In the genomic region with DNA sequence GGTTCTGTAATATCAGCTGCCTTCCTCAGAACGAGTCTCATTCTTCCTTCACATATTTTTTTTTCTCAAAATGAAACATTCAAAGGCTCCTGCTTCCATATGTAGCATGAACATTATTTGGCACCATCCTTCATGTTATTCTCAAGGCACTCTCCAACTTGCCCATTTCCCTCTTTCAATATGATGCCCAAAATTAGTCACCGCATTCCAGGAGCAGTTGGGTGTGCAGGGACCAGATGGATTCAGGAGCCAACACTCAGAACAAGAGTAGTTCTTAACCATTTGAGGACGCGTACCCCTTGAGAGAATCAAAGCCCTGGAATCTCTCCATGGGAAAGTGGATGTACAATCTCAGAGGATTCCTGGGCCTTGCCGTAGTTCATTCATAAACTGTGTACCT, we compare ENCODE assay signal across 28 cellular contexts. TPM values are rescaled to one million over a fixed set of nuclear protein-coding genes. Genes with fewer than 3 reads are reported as not detected.
A peak's percentile ranks its signal among the peaks of the same experiment; 100 is the strongest.
DNase-seq lines count a peak whose midpoint lies in the region; ATAC-seq, FAIRE-seq and TF ChIP-seq lines count a peak whose summit lies in the region.
"Had no signal": no experiment of that assay in that cellular context is flagged by ENCODE, and none has a peak within 500 bp of the region (broad histone marks: within the 10 kb centered on the region; RNA-seq: fewer than 3 reads in every experiment).

No MANE protein-coding gene starts in this region.

- H3K36me3 ChIP-seq in KMS-11 (ENCODE audit: insufficient read depth) (0 out of 2 replicates have a peak, but pooled peaks cover 6% of the 10 kb centered on the region), astrocyte (ENCODE audit: insufficient read depth, low read length) (no peaks in the 10 kb centered on the region), keratinocyte (ENCODE audit: control insufficient read depth in 2 of 2, extremely low read depth in 1 of 2, insufficient read depth in 2 of 2, low read length in 2 of 2) (peaks cover 6% of the 10 kb centered on the region in 2 experiments)
- H3K36me3 ChIP-seq: brain microvascular endothelial cell, pancreas, SJCRH30 had no signal

- H3K79me2 ChIP-seq in KMS-11 (ENCODE audit: insufficient read depth, low read depth) (peaks cover 64% of the 10 kb centered on the region), astrocyte (ENCODE audit: insufficient read depth, low read length) (no peaks in the 10 kb centered on the region), keratinocyte (ENCODE audit: control insufficient read depth, insufficient read depth, low read length) (peaks cover 7% of the 10 kb centered on the region)

- peaks cover 98% of the 10 kb centered on the region for H3K4me1 ChIP-seq in KMS-11 (ENCODE audit: low read depth, poor library complexity, severe bottlenecking)
- no peaks in the 10 kb centered on the region for H3K4me1 ChIP-seq in astrocyte (ENCODE audit: insufficient read depth, low read length)
- H3K4me1 ChIP-seq in keratinocyte (ENCODE audit: control insufficient read depth, extremely low read depth, insufficient read depth, low read length) = peaks cover 21% of the 10 kb centered on the region
- H3K4me1 ChIP-seq: pancreas, SJCRH30, testis had no signal

- H3K4me3 Mint-ChIP-seq in astrocyte (ENCODE audit: unreplicated experiment) (no peak overlapping the region), nephron progenitor cell (no peak overlapping the region)
- H3K4me3 Mint-ChIP-seq: activated naive CD8-positive, alpha-beta T cell treated with anti-CD3 and anti-CD28 coated beads for 36 hours; CD4-positive, alpha-beta T cell; dendritic cell treated with granulocyte-macrophage colony-stimulating factor and Interleukin-4, amounts not matched to agents 40 ng/mL and 50 ng/mL, for 4 days; natural killer cell; stimulated activated effector memory CD8-positive, alpha-beta T cell treated with anti-CD3 and anti-CD28 coated beads, Interleukin-12 subunit alpha, Interleukin-12 subunit beta, amount 100 ng/mL, for 72 hours had no signal

- H3K27me3 Mint-ChIP-seq in astrocyte (ENCODE audit: low read depth, unreplicated experiment) (no peaks in the 10 kb centered on the region), nephron progenitor cell (ENCODE audit: low read depth, poor library complexity) (peaks cover 6% of the 10 kb centered on the region)
- H3K27me3 Mint-ChIP-seq: activated naive CD8-positive, alpha-beta T cell treated with anti-CD3 and anti-CD28 coated beads for 36 hours; dendritic cell treated with granulocyte-macrophage colony-stimulating factor and Interleukin-4, amounts not matched to agents 40 ng/mL and 50 ng/mL, for 4 days had no signal

- H3K27me3 ChIP-seq in KMS-11 (ENCODE audit: insufficient read depth, low read depth) (no peaks in the 10 kb centered on the region), astrocyte (ENCODE audit: insufficient read depth, low read length) (no peaks in the 10 kb centered on the region), keratinocyte (ENCODE audit: control insufficient read depth, extremely low read depth, insufficient read depth, low read length) (no peaks in the 10 kb centered on the region)
- H3K27me3 ChIP-seq: brain microvascular endothelial cell, pancreas, SJCRH30, testis had no signal

- peak overlapping the region; percentile 71; the same call in 1 of the 2 replicates for H3K9ac ChIP-seq in KMS-11
- no peak overlapping the region for H3K9ac ChIP-seq in astrocyte (ENCODE audit: low read length)
- no peak overlapping the region for H3K9ac ChIP-seq in keratinocyte (ENCODE audit: control insufficient read depth, extremely low read depth, insufficient read depth, low read length)

- FAIRE-seq in astrocyte (lab: Jason Lieb, UNC) (no peak), keratinocyte (lab: Jason Lieb, UNC) (peak; percentile 13)
- FAIRE-seq: GM12892, kidney, pancreas had no signal

- H3K9me1 ChIP-seq in keratinocyte (ENCODE audit: control insufficient read depth, extremely low read depth, insufficient read depth, low read length) = no peaks in the 10 kb centered on the region

- H3K4me2 ChIP-seq in KMS-11 (peak overlapping the region; percentile 99; the same call in 1 of the 2 replicates), astrocyte (ENCODE audit: low read length) (no peak overlapping the region), keratinocyte (ENCODE audit: control insufficient read depth, extremely low read depth, insufficient read depth, low read depth, low read length) (no peak overlapping the region)

- H3K4me1 Mint-ChIP-seq in astrocyte (ENCODE audit: low read depth, unreplicated experiment) = peaks cover 13% of the 10 kb centered on the region
- H3K4me1 Mint-ChIP-seq in nephron progenitor cell = no peaks in the 10 kb centered on the region
- H3K4me1 Mint-ChIP-seq: activated naive CD8-positive, alpha-beta T cell treated with anti-CD3 and anti-CD28 coated beads for 36 hours; natural killer cell; stimulated activated effector memory CD8-positive, alpha-beta T cell treated with anti-CD3 and anti-CD28 coated beads, Interleukin-12 subunit alpha, Interleukin-12 subunit beta, amount 100 ng/mL, for 72 hours had no signal

- dilution Hi-C loops in keratinocyte (cut with MboI; ENCODE audit: extremely low pct_ligation_motif_present, low sequenced_read_pairs) = no loop called here

- ATAC-seq in GM18870 (IDR thresholded peaks at IDR 0.05; ENCODE audit: unreplicated experiment) (no peak), HG03460 (IDR thresholded peaks at IDR 0.05; ENCODE audit: unreplicated experiment) (no peak)
- ATAC-seq: HCT116; natural killer cell; stimulated activated effector memory CD8-positive, alpha-beta T cell treated with anti-CD3 and anti-CD28 coated beads, Interleukin-12 subunit alpha, Interleukin-12 subunit beta, amount 100 ng/mL, for 72 hours had no signal

- H3K36me3 Mint-ChIP-seq in astrocyte (ENCODE audit: low read depth, unreplicated experiment) (peaks cover 2% of the 10 kb centered on the region), nephron progenitor cell (ENCODE audit: low read depth) (no peaks in the 10 kb centered on the region)
- H3K36me3 Mint-ChIP-seq: activated naive CD8-positive, alpha-beta T cell treated with anti-CD3 and anti-CD28 coated beads for 36 hours; natural killer cell; stimulated activated effector memory CD8-positive, alpha-beta T cell treated with anti-CD3 and anti-CD28 coated beads, Interleukin-12 subunit alpha, Interleukin-12 subunit beta, amount 100 ng/mL, for 72 hours had no signal

- H3K4me3 ChIP-seq in KMS-11 (IDR thresholded peaks at IDR 0.05; ENCODE audit: insufficient read depth, low read depth, low read length) (no peak overlapping the region), astrocyte (ENCODE audit: insufficient read depth, low read depth, low read length) (no peak overlapping the region), keratinocyte (ENCODE audit: control insufficient read depth in 2 of 3, extremely low read depth in 1 of 3, insufficient read depth in 2 of 3, low read depth in 1 of 3, low read length in 3 of 3) (no peak overlapping the region)
- H3K4me3 ChIP-seq: pancreas, SJCRH30, testis had no signal

- H3K27ac Mint-ChIP-seq in astrocyte (ENCODE audit: unreplicated experiment) (no peak overlapping the region), nephron progenitor cell (no peak overlapping the region)
- H3K27ac Mint-ChIP-seq: activated naive CD8-positive, alpha-beta T cell treated with anti-CD3 and anti-CD28 coated beads for 36 hours; CD4-positive, alpha-beta T cell; dendritic cell treated with granulocyte-macrophage colony-stimulating factor and Interleukin-4, amounts not matched to agents 40 ng/mL and 50 ng/mL, for 4 days; natural killer cell; stimulated activated effector memory CD8-positive, alpha-beta T cell treated with anti-CD3 and anti-CD28 coated beads, Interleukin-12 subunit alpha, Interleukin-12 subunit beta, amount 100 ng/mL, for 72 hours had no signal

- H2AFZ ChIP-seq in KMS-11 (ENCODE audit: low read depth) (no peak overlapping the region), astrocyte (ENCODE audit: low read depth, low read length) (no peak overlapping the region), keratinocyte (ENCODE audit: control insufficient read depth, low read length) (no peak overlapping the region)

- peak overlapping the region; percentile 94 for H3K27ac ChIP-seq in KMS-11
- H3K27ac ChIP-seq in astrocyte (ENCODE audit: low read depth, low read length) = no peak overlapping the region
- H3K27ac ChIP-seq in keratinocyte (ENCODE audit: control insufficient read depth, insufficient read depth, low read length) = no peak overlapping the region
- H3K27ac ChIP-seq: brain microvascular endothelial cell, pancreas, SJCRH30, testis had no signal

- H3K9me3 ChIP-seq in astrocyte (ENCODE audit: insufficient read depth, low read depth, low read length) = no peaks in the 10 kb centered on the region
- H3K9me3 ChIP-seq in keratinocyte (ENCODE audit: control insufficient read depth, low read depth, low read length) = no peaks in the 10 kb centered on the region
- H3K9me3 ChIP-seq: pancreas, SJCRH30, testis had no signal

- no peaks in the 10 kb centered on the region for H3K9me3 Mint-ChIP-seq in astrocyte (ENCODE audit: unreplicated experiment)
- H3K9me3 Mint-ChIP-seq in nephron progenitor cell = peaks cover 3% of the 10 kb centered on the region
- H3K9me3 Mint-ChIP-seq: activated naive CD8-positive, alpha-beta T cell treated with anti-CD3 and anti-CD28 coated beads for 36 hours; dendritic cell treated with granulocyte-macrophage colony-stimulating factor and Interleukin-4, amounts not matched to agents 40 ng/mL and 50 ng/mL, for 4 days had no signal

- DNase-seq in DMS 273 (lab: John Stamatoyannopoulos, UW; ENCODE audit: unreplicated experiment) = peak; percentile 70
- peak; percentile 16 for DNase-seq in astrocyte (ENCODE audit: low read depth)
- no peak for DNase-seq in keratinocyte (ENCODE audit: low read depth, low spot score)
- DNase-seq in nephron progenitor cell = no peak
- DNase-seq in NCI-H2029 (lab: John Stamatoyannopoulos, UW) = no peak
- DNase-seq: activated CD4-positive, alpha-beta T cell treated with anti-CD3 and anti-CD28 coated beads for 4 hours; activated naive CD8-positive, alpha-beta T cell treated with anti-CD3 and anti-CD28 coated beads for 36 hours; brain microvascular endothelial cell; CD4-positive, alpha-beta T cell; DMS79; foreskin melanocyte; kidney; natural killer cell; NCI-H1105 treated with DMSO at 0.1 percent for 48 hours; NCI-H2107; NCI-H774; OCI-M1; pancreas; SJCRH30; T-helper 1 cell; testis had no signal

- TF ChIP-seq CTCF in KMS-11 (conservative IDR thresholded peaks at IDR 0.05; ENCODE audit: low read depth, low read length) (no peak), astrocyte (IDR thresholded peaks at IDR 0.05; ENCODE audit: insufficient read depth, low read depth, low read length) (no peak), keratinocyte (optimal IDR thresholded peaks at IDR 0.05 in 1 of 3, IDR thresholded peaks at IDR 0.05 in 1 of 3, conservative IDR thresholded peaks at IDR 0.05 in 1 of 3; ENCODE audit: extremely low read depth in 1 of 3, insufficient read depth in 2 of 3, low read length in 3 of 3) (no peak), nephron progenitor cell (IDR thresholded peaks at IDR 0.05) (no peak)

- H4K20me1 ChIP-seq in KMS-11 (ENCODE audit: insufficient read depth) = no peaks in the 10 kb centered on the region
- no peaks in the 10 kb centered on the region for H4K20me1 ChIP-seq in astrocyte (ENCODE audit: insufficient read depth, low read length)
- H4K20me1 ChIP-seq in keratinocyte (ENCODE audit: control insufficient read depth, extremely low read depth, insufficient read depth, low read length) = no peaks in the 10 kb centered on the region

RNA-seq across cellular contexts. Expression of a gene that starts 50.3 kb away (rescaled TPM):
- total RNA-seq in astrocyte = 5.7 and 6.0 TPM in 2 replicates
- polyA plus RNA-seq in keratinocyte = 14.0 to 17.5 TPM (median 17.3 TPM) in 3 replicates
- polyA plus RNA-seq in keratinocyte (2011; ENCODE audit: low read depth) = 17.5 TPM
- 10.4 and 15.3 TPM in 2 replicates for polyA plus RNA-seq in keratinocyte (2011; cell fraction: cytosol; rRNA removed)
- polyA plus RNA-seq in keratinocyte (2011; cell fraction: nucleus; rRNA removed) = 23.6 and 28.3 TPM in 2 replicates
- polyA plus RNA-seq in keratinocyte (2012; ENCODE audit: low replicate concordance) = 11.5 and 43.7 TPM in 2 replicates
- polyA minus RNA-seq in keratinocyte = 26.4 to 41.8 TPM (median 35.9 TPM) in 3 replicates
- polyA minus RNA-seq in keratinocyte (2011; cell fraction: cytosol; rRNA and poly(A)+ RNA removed) = 31.1 TPM
- 16.2 and 21.3 TPM in 2 replicates for polyA minus RNA-seq in keratinocyte (2011; cell fraction: nucleus; rRNA and poly(A)+ RNA removed)
- total RNA-seq: activated naive CD8-positive, alpha-beta T cell treated with anti-CD3 and anti-CD28 coated beads for 36 hours; CD4-positive, alpha-beta T cell; SJCRH30 had no signal

Comparison
In these comparisons a context has a peak if more than half of its experiments do, and no peak if none do; other contexts are left out.
1. DNase-seq: peak in DMS 273 (single experiment) and astrocyte (single experiment); none in keratinocyte (single experiment), nephron progenitor cell (single experiment) and NCI-H2029 (single experiment).